ENCODE assay signal across 16 cellular contexts in the genomic region with DNA sequence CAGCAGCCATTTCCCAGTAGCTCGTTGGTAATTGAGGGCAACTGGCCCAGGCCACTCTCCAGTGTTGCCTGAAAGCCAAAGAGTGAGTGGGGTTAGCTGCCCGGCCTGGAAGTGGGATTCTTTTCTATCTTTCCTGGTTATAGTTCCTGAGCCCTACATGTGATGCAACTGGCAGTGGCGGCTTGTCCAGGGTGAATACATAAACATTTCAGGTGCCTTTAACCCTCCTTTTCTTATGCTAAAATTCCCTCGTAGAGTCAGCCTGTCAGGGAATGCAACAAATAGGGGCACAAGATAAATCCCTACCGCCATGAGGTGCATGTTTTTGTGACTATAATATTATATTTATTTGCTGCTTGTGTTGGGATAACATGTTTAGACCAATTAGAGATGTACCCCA. TPM values are rescaled to one million over a fixed set of nuclear protein-coding genes. Genes with fewer than 3 reads are reported as not detected.
A peak's percentile ranks its signal among the peaks of the same experiment; 100 is the strongest.
DNase-seq lines count a peak whose midpoint lies in the region; ATAC-seq, FAIRE-seq and TF ChIP-seq lines count a peak whose summit lies in the region.
"Had no signal": no experiment of that assay in that cellular context is flagged by ENCODE, and none has a peak within 500 bp of the region (broad histone marks: within the 10 kb centered on the region; RNA-seq: fewer than 3 reads in every experiment).

No MANE protein-coding gene starts in this region.

- H3K27ac ChIP-seq in H9 (ENCODE audit: insufficient read length, low read depth, low read length) (no peak overlapping the region), H1 (ENCODE audit: low read depth, low read length) (no peak overlapping the region)
- H3K27ac ChIP-seq: BLaER1 treated with 17β-estradiol and CSF1 and Interleukin-3, amounts not matched to agents 10 nM and 100 nM had no signal

- no peak overlapping the region for H3K56ac ChIP-seq in H9 (ENCODE audit: insufficient read length, low read depth, low read length)
- H3K56ac ChIP-seq in H1 (replicated peaks; ENCODE audit: insufficient read length, low read depth, low read length): no peak overlapping the region

- no peak overlapping the region for H2BK120ac ChIP-seq in H9 (ENCODE audit: low read depth, low read length, poor library complexity, severe bottlenecking)
- no peak overlapping the region for H2BK120ac ChIP-seq in H1 (replicated peaks; ENCODE audit: low read depth, low read length)

- TF ChIP-seq RAD21 in H1 (IDR thresholded peaks at IDR 0.05 in 1 of 2, conservative IDR thresholded peaks at IDR 0.05 in 1 of 2; ENCODE audit: low read depth in 2 of 2, low read length in 2 of 2): no peak

- H3K36me3 ChIP-seq in H1 (ENCODE audit: control insufficient read depth in 2 of 4, insufficient read depth in 4 of 4, low read length in 3 of 4): peaks cover 0 to 6% (median 4%) of the 10 kb centered on the region in 4 experiments; a peak in 2 of 8 replicates

- no peak overlapping the region for H4K91ac ChIP-seq in H9 (ENCODE audit: insufficient read length, low read depth, low read length)
- no peak overlapping the region for H4K91ac ChIP-seq in H1 (replicated peaks; ENCODE audit: insufficient read length, low read length)

- H2BK15ac ChIP-seq in H9 (ENCODE audit: low read depth, low read length) (no peak overlapping the region), H1 (ENCODE audit: low read length) (no peak overlapping the region)

- H3K14ac ChIP-seq in H9 (ENCODE audit: insufficient read depth, low read length) (no peak overlapping the region; the same call in 1 of the 2 replicates), H1 (ENCODE audit: insufficient read length) (no peak overlapping the region)

- TF ChIP-seq EP300 in H1 (IDR thresholded peaks at IDR 0.05; ENCODE audit: borderline replicate concordance in 1 of 2, low read depth in 2 of 2, low read length in 2 of 2): no peak

- H2BK5ac ChIP-seq in H9 (ENCODE audit: insufficient read length, low read length) (no peak overlapping the region), H1 (ENCODE audit: low read depth, low read length) (0 out of 2 replicates have a peak overlapping the region, but pooled peaks have one; percentile 10)

- no peak for DNase-seq in H9
- no peak for DNase-seq in WTC11 (ENCODE audit: low spot score)
- no peak for DNase-seq in H1 (ENCODE audit: low read depth in 1 of 2, low spot score in 2 of 2)
- no peak for DNase-seq in memory B cell (ENCODE audit: low spot score in 2 of 2)
- DNase-seq in Calu3: no peak
- DNase-seq in NCI-H82 treated with DMSO at 0.1 percent for 48 hours (lab: John Stamatoyannopoulos, UW; ENCODE audit: unreplicated experiment): no peak
- DNase-seq: CD8-positive, alpha-beta T cell; DMS 273 treated with DMSO at 0.1 percent for 48 hours; DND-41; EL had no signal

- CTCF ChIA-PET in WTC11 (lab: Charles Lee) (no interaction called here), H1 (lab: Charles Lee; ENCODE audit: partially characterized antibody) (interaction anchor here (0.6 kb wide), 1 partner anchor 154 kb away, joined by 3 read pairs; no protein-coding TSS in a partner anchor), Calu3 (lab: Charles Lee) (no interaction called here)

- TF ChIP-seq CTCF in H9 (conservative IDR thresholded peaks at IDR 0.05): no peak
- TF ChIP-seq CTCF in WTC11 (IDR thresholded peaks at IDR 0.05): no peak
- TF ChIP-seq CTCF in H1 (IDR thresholded peaks at IDR 0.05; ENCODE audit: control extremely low read depth in 1 of 3, insufficient read depth in 1 of 3, low read depth in 1 of 3, low read length in 3 of 3): no peak
- no peak for TF ChIP-seq CTCF in Calu3 (IDR thresholded peaks at IDR 0.05; ENCODE audit: unreplicated experiment)

- H3K23ac ChIP-seq in H9 (ENCODE audit: insufficient read length, low read depth, low read length) (no peak overlapping the region), H1 (ENCODE audit: insufficient read length) (no peak overlapping the region)

- H3K4me1 ChIP-seq in H9 (ENCODE audit: insufficient read depth, low read length) (peaks cover 5% of the 10 kb centered on the region; the same call in 1 of the 2 replicates), H1 (replicated peaks in 1 of 4; ENCODE audit: control insufficient read depth in 3 of 4, insufficient read depth in 4 of 4, low read length in 3 of 4) (peaks cover 0 to 9% (median 4%) of the 10 kb centered on the region in 4 experiments; a peak in 5 of 7 replicates)
- H3K4me1 ChIP-seq: BLaER1 treated with 17β-estradiol and CSF1 and Interleukin-3, amounts not matched to agents 10 nM and 100 nM had no signal

- H3K4ac ChIP-seq in H9 (ENCODE audit: low read depth, low read length) (no peak overlapping the region), H1 (replicated peaks; ENCODE audit: insufficient read length, low read depth, low read length) (no peak overlapping the region)

- no peak overlapping the region for H4K8ac ChIP-seq in H9 (replicated peaks; ENCODE audit: insufficient read length, low read depth, low read length)
- H4K8ac ChIP-seq in H1 (ENCODE audit: extremely low read depth, insufficient read depth, low read length): no peak overlapping the region

- no peak for FAIRE-seq in H1 (lab: Jason Lieb, UNC)
- FAIRE-seq: GM12878, GM19239, H54 had no signal

- H3K18ac ChIP-seq in H9 (ENCODE audit: insufficient read length, low read depth, low read length) (peak overlapping the region; percentile 64), H1 (ENCODE audit: extremely low read depth, low read length) (peak overlapping the region; percentile 15; the same call in 1 of the 2 replicates)

- BruUV-seq in Calu3 (replicated peaks; lab: Mats Ljungman, UMichigan): no TSS peak

- no peaks in the 10 kb centered on the region for H3K27me3 ChIP-seq in H9 (ENCODE audit: insufficient read depth, low read length)
- H3K27me3 ChIP-seq in H1 (replicated peaks in 1 of 4; ENCODE audit: control insufficient read depth in 3 of 4, extremely low read depth in 1 of 4, insufficient read depth in 3 of 4, low read length in 3 of 4): no peaks in the 10 kb centered on the region
- H3K27me3 ChIP-seq: BLaER1 treated with 17β-estradiol and CSF1 and Interleukin-3, amounts not matched to agents 10 nM and 100 nM had no signal

- H2AK5ac ChIP-seq in H9 (ENCODE audit: insufficient read length, low read length): no peak overlapping the region
- no peak overlapping the region for H2AK5ac ChIP-seq in H1 (ENCODE audit: low read depth, low read length)

- POLR2A ChIA-PET in WTC11 (lab: Charles Lee) (no interaction called here), H1 (lab: Charles Lee; ENCODE audit: partially characterized antibody) (no interaction called here)

- H3T11ph ChIP-seq in H9 (ENCODE audit: low read length): no peak overlapping the region

- no peak overlapping the region for H3K4me3 ChIP-seq in H1 (ENCODE audit: extremely low read depth in 1 of 4, insufficient read depth in 2 of 4, low read depth in 3 of 4, low read length in 4 of 4)
- H3K4me3 ChIP-seq: BLaER1 treated with 17β-estradiol and CSF1 and Interleukin-3, amounts not matched to agents 10 nM and 100 nM; GM12878 had no signal

- no peaks in the 10 kb centered on the region for H3K79me2 ChIP-seq in H9 (ENCODE audit: insufficient read depth, low read length)
- H3K79me2 ChIP-seq in H1 (ENCODE audit: control insufficient read depth in 1 of 2, insufficient read depth in 2 of 2, low read length in 2 of 2): no peaks in the 10 kb centered on the region

- H3K9ac ChIP-seq in H9 (ENCODE audit: extremely low read depth, insufficient read length, low read length) (no peak overlapping the region), H1 (replicated peaks in 1 of 4; ENCODE audit: extremely low read depth in 1 of 4, low read depth in 3 of 4, low read length in 3 of 4) (no peak overlapping the region)
- H3K9ac ChIP-seq: BLaER1 treated with 17β-estradiol and CSF1 and Interleukin-3, amounts not matched to agents 10 nM and 100 nM had no signal

- no peak for TF ChIP-seq POLR2A in H1 (IDR thresholded peaks at IDR 0.05; ENCODE audit: control extremely low read depth in 1 of 2, low read depth in 2 of 2, low read length in 2 of 2)

- H3K4me2 ChIP-seq in H9 (ENCODE audit: insufficient read depth, insufficient read length, low read length): no peak overlapping the region
- H3K4me2 ChIP-seq in H1 (ENCODE audit: insufficient read depth in 1 of 2, low read depth in 2 of 2, low read length in 2 of 2): no peak overlapping the region; a peak in 1 of 4 replicates
- H3K4me2 ChIP-seq: BLaER1 treated with 17β-estradiol and CSF1 and Interleukin-3, amounts not matched to agents 10 nM and 100 nM had no signal

- no peaks in the 10 kb centered on the region for H3K23me2 ChIP-seq in H9 (ENCODE audit: insufficient read length, low read depth, low read length, poor library complexity, severe bottlenecking)
- no peaks in the 10 kb centered on the region for H3K23me2 ChIP-seq in H1 (ENCODE audit: low read depth, low read length)

- H3K4me3 Mint-ChIP-seq in H9 (no peak overlapping the region), WTC11 (no peak overlapping the region), memory B cell (no peak overlapping the region), Calu3 (ENCODE audit: low read depth, unreplicated experiment) (no peak overlapping the region)
- H3K4me3 Mint-ChIP-seq: B cell; CD8-positive, alpha-beta T cell had no signal

- H3K4me1 Mint-ChIP-seq in H9: peaks cover 27 to 53% of the 10 kb centered on the region in 2 experiments
- H3K4me1 Mint-ChIP-seq in WTC11: peaks cover 54% of the 10 kb centered on the region
- no peaks in the 10 kb centered on the region for H3K4me1 Mint-ChIP-seq in memory B cell
- no peaks in the 10 kb centered on the region for H3K4me1 Mint-ChIP-seq in Calu3 (ENCODE audit: low read depth, unreplicated experiment)
- H3K4me1 Mint-ChIP-seq: B cell had no signal

- H2BK12ac ChIP-seq in H9 (ENCODE audit: insufficient read length, low read depth, low read length): no peak overlapping the region
- H2BK12ac ChIP-seq in H1 (ENCODE audit: low read depth, low read length): no peak overlapping the region; the same call in 1 of the 2 replicates

- no peaks in the 10 kb centered on the region for H3K27me3 Mint-ChIP-seq in H9 (ENCODE audit: low read depth)
- H3K27me3 Mint-ChIP-seq in WTC11 (ENCODE audit: low read depth): no peaks in the 10 kb centered on the region
- H3K27me3 Mint-ChIP-seq in memory B cell: no peaks in the 10 kb centered on the region
- H3K27me3 Mint-ChIP-seq in Calu3 (ENCODE audit: unreplicated experiment): no peaks in the 10 kb centered on the region
- H3K27me3 Mint-ChIP-seq: B cell had no signal

- peak; percentile 40 for ATAC-seq in WTC11
- no peak for ATAC-seq in memory B cell (ENCODE audit: low read depth)
- ATAC-seq in HG02763 (IDR thresholded peaks at IDR 0.05; ENCODE audit: unreplicated experiment): no peak
- ATAC-seq: CD8-positive, alpha-beta T cell; GM12878 had no signal

- H3K9me3 Mint-ChIP-seq in H9 (peaks cover 4 to 10% of the 10 kb centered on the region in 2 experiments; a peak in 3 of 5 replicates), WTC11 (peaks cover 20% of the 10 kb centered on the region), memory B cell (peaks cover 5% of the 10 kb centered on the region), Calu3 (ENCODE audit: low read depth, unreplicated experiment) (no peaks in the 10 kb centered on the region)
- H3K9me3 Mint-ChIP-seq: CD8-positive, alpha-beta T cell had no signal

- H4K20me1 ChIP-seq in H9 (ENCODE audit: control insufficient read depth, insufficient read depth, insufficient read length) (no peaks in the 10 kb centered on the region), H1 (replicated peaks in 1 of 2; ENCODE audit: control insufficient read depth in 1 of 2, insufficient read depth in 2 of 2, low read length in 2 of 2) (no peaks in the 10 kb centered on the region)
- H4K20me1 ChIP-seq: BLaER1 treated with 17β-estradiol and CSF1 and Interleukin-3, amounts not matched to agents 10 nM and 100 nM had no signal

- no peak overlapping the region; a peak in 1 of 7 replicates for H3K27ac Mint-ChIP-seq in H9
- H3K27ac Mint-ChIP-seq in WTC11: no peak overlapping the region
- peak overlapping the region; percentile 26 for H3K27ac Mint-ChIP-seq in memory B cell
- no peak overlapping the region for H3K27ac Mint-ChIP-seq in Calu3 (ENCODE audit: unreplicated experiment)
- H3K27ac Mint-ChIP-seq: B cell; CD8-positive, alpha-beta T cell had no signal

- no peak overlapping the region for H4K5ac ChIP-seq in H9 (ENCODE audit: insufficient read length, low read depth, low read length)
- H4K5ac ChIP-seq in H1 (ENCODE audit: insufficient read length, low read depth, low read length): no peak overlapping the region

- no peak overlapping the region for H2BK20ac ChIP-seq in H9 (ENCODE audit: low read depth, low read length, poor library complexity, severe bottlenecking)
- no peak overlapping the region for H2BK20ac ChIP-seq in H1 (ENCODE audit: low read length)

- H3K79me1 ChIP-seq in H9 (ENCODE audit: insufficient read depth, low read depth, low read length, poor library complexity, severe bottlenecking): no peaks in the 10 kb centered on the region
- no peaks in the 10 kb centered on the region for H3K79me1 ChIP-seq in H1 (ENCODE audit: low read depth, low read length)

- intact Hi-C loops in Calu3 (cut with micrococcal nuclease; ENCODE audit: unreplicated experiment): no loop called here

- no peak overlapping the region for H2AFZ ChIP-seq in H9 (ENCODE audit: low read length)
- H2AFZ ChIP-seq in H1 (ENCODE audit: low read length): no peak overlapping the region

- H3K9me3 ChIP-seq in H9 (ENCODE audit: control insufficient read depth, low read depth, low read length) (no peaks in the 10 kb centered on the region), H1 (ENCODE audit: insufficient read depth in 2 of 2, low read depth in 1 of 2, low read length in 1 of 2) (peaks cover 5 to 8% of the 10 kb centered on the region in 2 experiments; a peak in 3 of 4 replicates)

- no CpG with 5 or more reads among the region's 5 CpGs for WGBS in H9 (ENCODE audit: extremely low coverage, insufficient read length, low lambda C conversion rate)
- WGBS in H1 (ENCODE audit: extremely low coverage in 1 of 2, insufficient coverage in 1 of 2, insufficient read length in 1 of 2, insufficient replicate concordance in 2 of 2, low coverage in 1 of 2, low lambda C conversion rate in 2 of 2, missing lambda C conversion rate in 1 of 2), 2 experiments: 65% methylated on average over 5 of the region's 5 CpGs; no CpG with 5 or more reads in 1 of the 2 experiments

- H3K36me3 Mint-ChIP-seq in H9 (ENCODE audit: insufficient read depth in 1 of 3, low read depth in 3 of 3) (peaks cover 8 to 22% (median 13%) of the 10 kb centered on the region in 3 experiments; a peak in 6 of 7 replicates), WTC11 (peaks cover 19% of the 10 kb centered on the region), memory B cell (peaks cover 28% of the 10 kb centered on the region), Calu3 (ENCODE audit: insufficient read depth, unreplicated experiment) (no peaks in the 10 kb centered on the region)

RNA-seq across cellular contexts. Expression of gene HERC5, which starts 13.4 kb away (rescaled TPM):
- 17.2 and 18.5 TPM in 2 replicates for total RNA-seq in H9 (2021)
- 14.3 to 17.2 TPM (median 17.1 TPM) in 3 replicates for total RNA-seq in WTC11 (2021)
- total RNA-seq in H1 (2021; fragmentation: NEBNext Ultra II Directional; extraction: Animal tissue kit (Norgen Biotek cat#: 25700)): 20.2 and 20.7 TPM in 2 replicates
- 4.5 and 6.6 TPM in 2 replicates for polyA plus RNA-seq in H1 (2011; rRNA removed)
- polyA plus RNA-seq in H1 (2011; cell fraction: cytosol; rRNA removed): 9.3 TPM
- 3.7 TPM for polyA plus RNA-seq in H1 (2011; cell fraction: nucleus; rRNA removed)
- polyA plus RNA-seq in H1 (2012, experiment 1 of 2): 11.7 to 15.6 TPM (median 12.0 TPM) in 4 replicates
- 1.8 TPM for polyA plus RNA-seq in H1 (2012, experiment 2 of 2)
- 10.3 TPM for polyA plus RNA-seq in H1 (2013, experiment 1 of 2)
- polyA plus RNA-seq in H1 (2013, experiment 2 of 2): 10.0 TPM
- polyA minus RNA-seq in H1 (2011; rRNA and poly(A)+ RNA removed): 13.2 and 18.3 TPM in 2 replicates
- 8.4 TPM for polyA minus RNA-seq in H1 (2011; cell fraction: cytosol; rRNA and poly(A)+ RNA removed)
- polyA minus RNA-seq in H1 (2011; cell fraction: nucleus; rRNA and poly(A)+ RNA removed): 12.2 TPM
- 20.1 and 44.2 TPM in 2 replicates for total RNA-seq in Calu3 (2022)
